Comparison of ENCODE assay signal across 8 cellular contexts in genomic region chr13:29925457-29925856, GRCh38.
A peak's percentile ranks its signal among the peaks of the same experiment; 100 is the strongest.
DNase-seq lines count a peak whose midpoint lies in the region; ATAC-seq, FAIRE-seq and TF ChIP-seq lines count a peak whose summit lies in the region.

No MANE protein-coding gene starts in this region.

- H3K27ac ChIP-seq in endothelial cell of umbilical vein (ENCODE audit: insufficient read depth, low read depth, low read length) = no peak overlapping the region

- no peaks in the 10 kb centered on the region for H3K79me2 ChIP-seq in endothelial cell of umbilical vein (ENCODE audit: control insufficient read depth, insufficient read depth, low read length)

- ATAC-seq in GM21390 (IDR thresholded peaks at IDR 0.05; ENCODE audit: unreplicated experiment) = no peak
- ATAC-seq in HG02763 (IDR thresholded peaks at IDR 0.05; ENCODE audit: unreplicated experiment) = no peak
- ATAC-seq in HG03432 (IDR thresholded peaks at IDR 0.05; ENCODE audit: unreplicated experiment) = no peak

- no peak overlapping the region for H3K4me3 ChIP-seq in endothelial cell of umbilical vein (replicated peaks in 1 of 3; ENCODE audit: insufficient read depth in 1 of 3, low read depth in 1 of 3, low read length in 3 of 3)

- no peak for TF ChIP-seq POLR2A in endothelial cell of umbilical vein (IDR thresholded peaks at IDR 0.05; ENCODE audit: low read depth, low read length)

- no peak overlapping the region for H2AFZ ChIP-seq in endothelial cell of umbilical vein (ENCODE audit: low read depth, low read length)

- no peaks in the 10 kb centered on the region for H3K9me3 ChIP-seq in endothelial cell of umbilical vein (replicated peaks; ENCODE audit: control insufficient read depth, insufficient read depth, low read length)

- H4K20me1 ChIP-seq in endothelial cell of umbilical vein (replicated peaks; ENCODE audit: control insufficient read depth, extremely low read depth, insufficient read depth, low read length) = no peaks in the 10 kb centered on the region

- H3K9ac ChIP-seq in endothelial cell of umbilical vein (replicated peaks; ENCODE audit: extremely low read depth, insufficient read depth, low read length) = no peak overlapping the region

- BruUV-seq in endothelial cell of umbilical vein (replicated peaks; lab: Mats Ljungman, UMichigan) = no TSS peak

- dilution Hi-C loops in endothelial cell of umbilical vein (cut with MboI; ENCODE audit: extremely low pct_ligation_motif_present, low sequenced_read_pairs) = no loop called here

- POLR2A ChIA-PET in endothelial cell of umbilical vein (lab: Charles Lee) = no interaction called here

- H3K27ac Mint-ChIP-seq in activated naive CD4-positive, alpha-beta T cell treated with anti-CD3 and anti-CD28 coated beads, Interleukin-2, amount 10 ng/mL, durations not matched to agents 7 days and 5 days = no peak overlapping the region

- H3K9me3 Mint-ChIP-seq in activated naive CD4-positive, alpha-beta T cell treated with anti-CD3 and anti-CD28 coated beads, Interleukin-2, amount 10 ng/mL, durations not matched to agents 7 days and 5 days = no peaks in the 10 kb centered on the region

- H3K9me1 ChIP-seq in endothelial cell of umbilical vein (replicated peaks; ENCODE audit: control insufficient read depth, extremely low read depth, insufficient read depth, low read length) = no peaks in the 10 kb centered on the region

- H3K4me1 Mint-ChIP-seq in activated naive CD4-positive, alpha-beta T cell treated with anti-CD3 and anti-CD28 coated beads, Interleukin-2, amount 10 ng/mL, durations not matched to agents 7 days and 5 days = peaks cover 25% of the 10 kb centered on the region

- no peak for TF ChIP-seq CTCF in endothelial cell of umbilical vein (IDR thresholded peaks at IDR 0.05; ENCODE audit: extremely low read depth in 1 of 2, insufficient read depth in 1 of 2, low read depth in 1 of 2, low read length in 2 of 2)

- intact Hi-C loops in endothelial cell of umbilical vein (cut with micrococcal nuclease) = loop anchor here (10.0 kb wide), 1 partner anchor 331 kb away; the partner anchor contains the start of gene SLC7A1

- H3K36me3 Mint-ChIP-seq in activated naive CD4-positive, alpha-beta T cell treated with anti-CD3 and anti-CD28 coated beads, Interleukin-2, amount 10 ng/mL, durations not matched to agents 7 days and 5 days = no peaks in the 10 kb centered on the region

- peaks cover 0 to 9% of the 10 kb centered on the region in 2 experiments for H3K27me3 ChIP-seq in endothelial cell of umbilical vein (ENCODE audit: control insufficient read depth in 2 of 2, insufficient read depth in 2 of 2, low read length in 2 of 2)

- H3K4me2 ChIP-seq in endothelial cell of umbilical vein (ENCODE audit: insufficient read depth, low read length) = no peak overlapping the region

- no peak overlapping the region for H3K4me3 Mint-ChIP-seq in activated naive CD4-positive, alpha-beta T cell treated with anti-CD3 and anti-CD28 coated beads, Interleukin-2, amount 10 ng/mL, durations not matched to agents 7 days and 5 days

- FAIRE-seq in endothelial cell of umbilical vein (lab: Jason Lieb, UNC) = no peak

- H3K36me3 ChIP-seq in endothelial cell of umbilical vein (ENCODE audit: control insufficient read depth in 2 of 2, extremely low read depth in 1 of 2, insufficient read depth in 2 of 2, low read length in 2 of 2) = no peaks in the 10 kb centered on the region

- peaks cover 17% of the 10 kb centered on the region for H3K4me1 ChIP-seq in endothelial cell of umbilical vein (ENCODE audit: control insufficient read depth, extremely low read depth, insufficient read depth, low read length)

- DNase-seq in DMS153 (lab: John Stamatoyannopoulos, UW) (peak; percentile 79), NCI-H345 treated with DMSO at 0.1 percent for 48 hours (lab: John Stamatoyannopoulos, UW; ENCODE audit: unreplicated experiment) (peak; percentile 47), endothelial cell of umbilical vein (ENCODE audit: low read depth, low spot score) (peak; percentile 2), non-pigmented ciliary epithelial cell (ENCODE audit: low read depth) (peak; percentile 58)
- no peak for DNase-seq in activated naive CD4-positive, alpha-beta T cell treated with anti-CD3 and anti-CD28 coated beads, Interleukin-2, amount 10 ng/mL, durations not matched to agents 7 days and 5 days

- CTCF ChIA-PET in endothelial cell of umbilical vein (lab: Charles Lee) = interaction anchor here (2.2 to 4.1 kb wide), 4 partner anchors 10 to 190 kb away, joined by 12 to 66 read pairs (median 52); partner anchors contain the start of gene UBL3
- CTCF ChIA-PET in activated naive CD4-positive, alpha-beta T cell treated with anti-CD3 and anti-CD28 coated beads, Interleukin-2, amount 10 ng/mL, durations not matched to agents 7 days and 5 days (lab: Charles Lee) = interaction anchor here (0.6 to 3.0 kb wide), 8 partner anchors 10 to 188 kb away, joined by 3 to 43 read pairs (median 4); no protein-coding TSS in a partner anchor

- H3K27me3 Mint-ChIP-seq in activated naive CD4-positive, alpha-beta T cell treated with anti-CD3 and anti-CD28 coated beads, Interleukin-2, amount 10 ng/mL, durations not matched to agents 7 days and 5 days = peaks cover 14% of the 10 kb centered on the region

TF ChIP-seq in endothelial cell of umbilical vein, 7 proteins besides CTCF, POLR2A, EP300 and RAD21:
- TF ChIP-seq EZH2 (IDR thresholded peaks at IDR 0.05; ENCODE audit: borderline replicate concordance, low read depth, low read length, severe bottlenecking) (no peak), MYC (IDR thresholded peaks at IDR 0.05; ENCODE audit: low read depth, low read length) (no peak), MAX (IDR thresholded peaks at IDR 0.05; ENCODE audit: insufficient read depth, insufficient read length) (no peak), FOS (IDR thresholded peaks at IDR 0.05; ENCODE audit: borderline replicate concordance, insufficient read depth, low read length) (no peak), POLR2AphosphoS5 (IDR thresholded peaks at IDR 0.05; ENCODE audit: insufficient read depth, low read depth, low read length) (no peak), GATA2 (IDR thresholded peaks at IDR 0.05; ENCODE audit: insufficient read depth, insufficient read length, low read depth, low read length) (no peak)
TF ChIP-seq in endothelial cell of umbilical vein: peak in this region for 0.
